Comparison of ENCODE assay signal across 8 cellular contexts in genomic region chr13:51453959-51454703, GRCh38. TPM values are rescaled to one million over a fixed set of nuclear protein-coding genes. Genes with fewer than 3 reads are reported as not detected.
DNase-seq lines count a peak whose midpoint lies in the region; ATAC-seq and TF ChIP-seq lines count a peak whose summit lies in the region.

No MANE protein-coding gene starts in this region.

- CTCF ChIA-PET in Caco-2 (lab: Charles Lee) = interaction anchor here (2.6 kb wide), 1 partner anchor 343 kb away, joined by 11 read pairs; no protein-coding TSS in a partner anchor

- H3K36me3 ChIP-seq in Caco-2 (ENCODE audit: control insufficient read depth, insufficient read depth, low read length) (no peaks in the 10 kb centered on the region), muscle layer of colon (ENCODE audit: insufficient read depth, low read length) (peaks cover 7% of the 10 kb centered on the region)
- H3K36me3 ChIP-seq in effector memory CD4-positive, alpha-beta T cell (ENCODE audit: control insufficient read depth, insufficient read depth, low read length) = peaks cover 4% of the 10 kb centered on the region

- H3K9me3 Mint-ChIP-seq in Caco-2 (ENCODE audit: unreplicated experiment) = peaks cover 9% of the 10 kb centered on the region

- no peaks in the 10 kb centered on the region for H3K27me3 ChIP-seq in Caco-2 (replicated peaks; ENCODE audit: control insufficient read depth, insufficient read depth, low read length)
- H3K27me3 ChIP-seq in effector memory CD4-positive, alpha-beta T cell (replicated peaks; ENCODE audit: control insufficient read depth, insufficient read depth, low read length, poor library complexity, severe bottlenecking) = no peaks in the 10 kb centered on the region
- no peaks in the 10 kb centered on the region for H3K27me3 ChIP-seq in muscle layer of colon (ENCODE audit: control insufficient read depth in 1 of 2, insufficient read depth in 2 of 2, low read length in 2 of 2)

- TSS peak; percentile 74 for BruUV-seq in Caco-2 (replicated peaks; lab: Mats Ljungman, UMichigan)

- H3K4me1 Mint-ChIP-seq in Caco-2 (ENCODE audit: low read depth, unreplicated experiment) = no peaks in the 10 kb centered on the region

- POLR2A ChIA-PET in Caco-2 (lab: Charles Lee) = interaction anchor here (1.1 to 2.0 kb wide), 2 partner anchors 57 to 287 kb away, joined by 3 to 6 read pairs; no protein-coding TSS in a partner anchor

- peaks cover 12% of the 10 kb centered on the region; the same call in 1 of the 2 replicates for H3K4me1 ChIP-seq in Caco-2
- peaks cover 18% of the 10 kb centered on the region for H3K4me1 ChIP-seq in effector memory CD4-positive, alpha-beta T cell (ENCODE audit: control insufficient read depth, insufficient read depth, low read length, poor library complexity, severe bottlenecking)
- H3K4me1 ChIP-seq in muscle layer of colon (ENCODE audit: insufficient read depth, low read length) = peaks cover 30% of the 10 kb centered on the region

- H3K27ac Mint-ChIP-seq in Caco-2 (ENCODE audit: unreplicated experiment) = peak overlapping the region; percentile 82

- ATAC-seq in HG02981 (IDR thresholded peaks at IDR 0.05; ENCODE audit: unreplicated experiment) = no peak
- ATAC-seq in HG03139 (IDR thresholded peaks at IDR 0.05; ENCODE audit: unreplicated experiment) = no peak

- H3K27me3 Mint-ChIP-seq in Caco-2 (ENCODE audit: insufficient read depth, unreplicated experiment) = no peaks in the 10 kb centered on the region

- intact Hi-C loops in Caco-2 (cut with micrococcal nuclease; ENCODE audit: unreplicated experiment) = loop anchor here (1.0 to 5.0 kb wide), 5 partner anchors 130 to 403 kb away; partner anchors contain the start of genes DHRS12 and WDFY2

- peak overlapping the region; percentile 97 for H3K27ac ChIP-seq in effector memory CD4-positive, alpha-beta T cell (ENCODE audit: insufficient read depth, low read length, poor library complexity, severe bottlenecking)
- H3K27ac ChIP-seq in muscle layer of colon (ENCODE audit: low read depth, low read length) = peak overlapping the region; percentile 93

- H3K9me3 ChIP-seq in Caco-2 (peaks cover 11% of the 10 kb centered on the region), muscle layer of colon (ENCODE audit: low read length) (no peaks in the 10 kb centered on the region)
- H3K9me3 ChIP-seq in effector memory CD4-positive, alpha-beta T cell (ENCODE audit: control insufficient read depth, low read length) = no peaks in the 10 kb centered on the region

- no peak for TF ChIP-seq CTCF in Caco-2 (IDR thresholded peaks at IDR 0.05; ENCODE audit: insufficient read depth in 1 of 2, low read depth in 1 of 2, low read length in 1 of 2, severe bottlenecking in 1 of 2, unreplicated experiment in 1 of 2)

- peak overlapping the region; percentile 78 for H3K9ac ChIP-seq in muscle layer of colon (ENCODE audit: low read length)

- peak in 1 of 2 experiments; percentile 32 for DNase-seq in Caco-2
- peak; percentile 6 for DNase-seq in LHCN-M2 (ENCODE audit: low read depth)
- DNase-seq in activated CD4-positive, alpha-beta T cell treated with anti-CD3 and anti-CD28 coated beads, Interleukin-2, amount 50 U/mL, for 1 hour = peak; percentile 28
- peak in 2 of 3 donors; percentile 7 to 9 for DNase-seq in effector memory CD4-positive, alpha-beta T cell
- DNase-seq in stimulated activated naive CD4-positive, alpha-beta T cell treated with Interleukin-2 at 50 U/mL for 16 hours (lab: John Stamatoyannopoulos, UW) = peak; percentile 23

- peaks cover 42% of the 10 kb centered on the region for H3K36me3 Mint-ChIP-seq in Caco-2 (ENCODE audit: insufficient read depth, unreplicated experiment)

- peak overlapping the region; percentile 69 for H3K4me3 ChIP-seq in Caco-2 (ENCODE audit: low read depth, low read length)
- peak overlapping the region; percentile 63 for H3K4me3 ChIP-seq in effector memory CD4-positive, alpha-beta T cell (ENCODE audit: insufficient read depth, low read depth, low read length, poor library complexity, severe bottlenecking)
- peak overlapping the region; percentile 62 to 77 for H3K4me3 ChIP-seq in muscle layer of colon (ENCODE audit: low read depth in 1 of 2, low read length in 2 of 2)

- peak overlapping the region; percentile 72 for H3K4me3 Mint-ChIP-seq in Caco-2 (ENCODE audit: unreplicated experiment)

RNA-seq across cellular contexts. Expression of gene INTS6, which starts 1.3 kb away (rescaled TPM):
- total RNA-seq in Caco-2 (2022) (42.6 and 46.7 TPM in 2 replicates), LHCN-M2 (2014; rRNA removed) (37.1 and 38.7 TPM in 2 replicates)
- 10.7 TPM for polyA plus RNA-seq in LHCN-M2 (2012)
